In genomic region chr20:41076776-41077175, GRCh38 we compare ENCODE assay signal across 19 cellular contexts. TPM values are rescaled to one million over a fixed set of nuclear protein-coding genes. Genes with fewer than 3 reads are reported as not detected.
DNase-seq lines count a peak whose midpoint lies in the region; ATAC-seq, FAIRE-seq and TF ChIP-seq lines count a peak whose summit lies in the region.
"Had no signal": no experiment of that assay in that cellular context is flagged by ENCODE, and none has a peak within 500 bp of the region (broad histone marks: within the 10 kb centered on the region; RNA-seq: fewer than 3 reads in every experiment).

No MANE protein-coding gene starts in this region.

- no peak for TF ChIP-seq CTCF in natural killer cell (IDR thresholded peaks at IDR 0.05)

- peak overlapping the region; percentile 15 to 77 for H3K27ac Mint-ChIP-seq in natural killer cell treated with Interleukin-12 subunit alpha and Interleukin-12 subunit beta and Interleukin-15 and Interleukin-18, amount 100 ng/mL, for 72 hours
- no peak overlapping the region for H3K27ac Mint-ChIP-seq in natural killer cell
- peak overlapping the region; percentile 79 for H3K27ac Mint-ChIP-seq in T-helper 17 cell
- peak overlapping the region; percentile 64 for H3K27ac Mint-ChIP-seq in central memory CD8-positive, alpha-beta T cell (ENCODE audit: low read depth)

- peaks cover 17% of the 10 kb centered on the region for H3K36me3 Mint-ChIP-seq in natural killer cell treated with Interleukin-12 subunit alpha and Interleukin-12 subunit beta and Interleukin-15 and Interleukin-18, amount 100 ng/mL, for 72 hours
- H3K36me3 Mint-ChIP-seq in natural killer cell (peaks cover 16% of the 10 kb centered on the region), T-helper 17 cell (ENCODE audit: low read depth) (peaks cover 9% of the 10 kb centered on the region)
- H3K36me3 Mint-ChIP-seq in central memory CD8-positive, alpha-beta T cell (ENCODE audit: insufficient read depth) = peaks cover 41% of the 10 kb centered on the region

- peaks cover 51 to 70% of the 10 kb centered on the region in 2 donors for H3K4me1 Mint-ChIP-seq in natural killer cell treated with Interleukin-12 subunit alpha and Interleukin-12 subunit beta and Interleukin-15 and Interleukin-18, amount 100 ng/mL, for 72 hours (ENCODE audit: low read depth in 2 of 2)
- H3K4me1 Mint-ChIP-seq in natural killer cell = peaks cover 61 to 68% of the 10 kb centered on the region in 2 donors
- H3K4me1 Mint-ChIP-seq in T-helper 17 cell = peaks cover 56% of the 10 kb centered on the region
- peaks cover 63% of the 10 kb centered on the region for H3K4me1 Mint-ChIP-seq in central memory CD8-positive, alpha-beta T cell

- no peaks in the 10 kb centered on the region for H3K9me3 ChIP-seq in T-helper 17 cell (ENCODE audit: control insufficient read depth, low read length, poor library complexity, severe bottlenecking)
- H3K9me3 ChIP-seq: Caco-2, HAP-1, ovary, sigmoid colon, stomach had no signal

- no peak for ATAC-seq in natural killer cell treated with Interleukin-12 subunit alpha and Interleukin-12 subunit beta and Interleukin-15 and Interleukin-18, amount 100 ng/mL, for 72 hours
- ATAC-seq in natural killer cell = no peak
- ATAC-seq in T-helper 17 cell = peak; percentile 19
- no peak for ATAC-seq in central memory CD8-positive, alpha-beta T cell (replicated peaks; ENCODE audit: extremely low read depth, poor library complexity, severe bottlenecking)
- ATAC-seq in GM18505 (IDR thresholded peaks at IDR 0.05; ENCODE audit: unreplicated experiment) = no peak
- ATAC-seq: K562, left ventricle myocardium superior had no signal

- DNase-seq in natural killer cell treated with Interleukin-12 subunit alpha and Interleukin-12 subunit beta and Interleukin-15 and Interleukin-18, amount 100 ng/mL, for 72 hours (ENCODE audit: low spot score) = no peak
- no peak for DNase-seq in natural killer cell
- no peak for DNase-seq in T-helper 17 cell
- no peak for DNase-seq in central memory CD8-positive, alpha-beta T cell (ENCODE audit: low spot score in 2 of 2)
- no peak for DNase-seq in activated effector memory CD4-positive, alpha-beta T cell treated with anti-CD3 and anti-CD28 coated beads, Interleukin-2, amount 50 U/mL, for 16 hours
- DNase-seq in HTR-8/SVneo (ENCODE audit: insufficient read length, low spot score) = no peak
- DNase-seq in NK-92 (lab: John Stamatoyannopoulos, UW; ENCODE audit: unreplicated experiment) = no peak
- DNase-seq: Caco-2; effector memory CD4-positive, alpha-beta T cell; left ventricle myocardium superior; NCI-H2081; NCI-H524; ovary; SHP77 treated with DMSO at 0.1 percent for 48 hours; sigmoid colon; stomach had no signal

- TF ChIP-seq POLR2A in GM18505 (IDR thresholded peaks at IDR 0.05; ENCODE audit: borderline replicate concordance, extremely low read depth, insufficient read depth, insufficient read length) = no peak

- no peak for FAIRE-seq in HTR-8/SVneo (lab: Jason Lieb, UNC)
- FAIRE-seq: K562 had no signal

- intact Hi-C loops in natural killer cell (cut with micrococcal nuclease) = no loop called here

- no peaks in the 10 kb centered on the region for H3K27me3 Mint-ChIP-seq in natural killer cell treated with Interleukin-12 subunit alpha and Interleukin-12 subunit beta and Interleukin-15 and Interleukin-18, amount 100 ng/mL, for 72 hours
- H3K27me3 Mint-ChIP-seq in natural killer cell (ENCODE audit: low read depth in 2 of 2) = no peaks in the 10 kb centered on the region
- H3K27me3 Mint-ChIP-seq in T-helper 17 cell = no peaks in the 10 kb centered on the region
- no peaks in the 10 kb centered on the region for H3K27me3 Mint-ChIP-seq in central memory CD8-positive, alpha-beta T cell

- H3K9me3 Mint-ChIP-seq in natural killer cell treated with Interleukin-12 subunit alpha and Interleukin-12 subunit beta and Interleukin-15 and Interleukin-18, amount 100 ng/mL, for 72 hours = no peaks in the 10 kb centered on the region
- H3K9me3 Mint-ChIP-seq in natural killer cell = no peaks in the 10 kb centered on the region
- H3K9me3 Mint-ChIP-seq in central memory CD8-positive, alpha-beta T cell = no peaks in the 10 kb centered on the region

- H3K4me3 Mint-ChIP-seq in natural killer cell treated with Interleukin-12 subunit alpha and Interleukin-12 subunit beta and Interleukin-15 and Interleukin-18, amount 100 ng/mL, for 72 hours = no peak overlapping the region
- H3K4me3 Mint-ChIP-seq in natural killer cell (no peak overlapping the region), T-helper 17 cell (peak overlapping the region; percentile 15)
- H3K4me3 Mint-ChIP-seq in central memory CD8-positive, alpha-beta T cell = no peak overlapping the region

RNA-seq across cellular contexts. Expression of gene TOP1, which starts 48.2 kb away (rescaled TPM):
- 10 to 100 TPM; 77.5 to 81.2 TPM for total RNA-seq in natural killer cell treated with Interleukin-12 subunit alpha and Interleukin-12 subunit beta and Interleukin-15 and Interleukin-18, amount 100 ng/mL, for 72 hours
- total RNA-seq in natural killer cell (10 to 100 TPM; 32.2 to 36.3 (median 36.3) TPM), T-helper 17 cell (10 to 100 TPM; 37.4 to 44.4 TPM)

Comparison
In these comparisons a context has a peak if more than half of its experiments do, and no peak if none do; other contexts are left out.
1. H3K27ac Mint-ChIP-seq: peak in natural killer cell treated with Interleukin-12 subunit alpha and Interleukin-12 subunit beta and Interleukin-15 and Interleukin-18, amount 100 ng/mL, for 72 hours (2 of 2), T-helper 17 cell (single experiment) and central memory CD8-positive, alpha-beta T cell (single experiment); none in natural killer cell (0 of 2).